ENCODE assay signal across 9 cellular contexts in the genomic region with DNA sequence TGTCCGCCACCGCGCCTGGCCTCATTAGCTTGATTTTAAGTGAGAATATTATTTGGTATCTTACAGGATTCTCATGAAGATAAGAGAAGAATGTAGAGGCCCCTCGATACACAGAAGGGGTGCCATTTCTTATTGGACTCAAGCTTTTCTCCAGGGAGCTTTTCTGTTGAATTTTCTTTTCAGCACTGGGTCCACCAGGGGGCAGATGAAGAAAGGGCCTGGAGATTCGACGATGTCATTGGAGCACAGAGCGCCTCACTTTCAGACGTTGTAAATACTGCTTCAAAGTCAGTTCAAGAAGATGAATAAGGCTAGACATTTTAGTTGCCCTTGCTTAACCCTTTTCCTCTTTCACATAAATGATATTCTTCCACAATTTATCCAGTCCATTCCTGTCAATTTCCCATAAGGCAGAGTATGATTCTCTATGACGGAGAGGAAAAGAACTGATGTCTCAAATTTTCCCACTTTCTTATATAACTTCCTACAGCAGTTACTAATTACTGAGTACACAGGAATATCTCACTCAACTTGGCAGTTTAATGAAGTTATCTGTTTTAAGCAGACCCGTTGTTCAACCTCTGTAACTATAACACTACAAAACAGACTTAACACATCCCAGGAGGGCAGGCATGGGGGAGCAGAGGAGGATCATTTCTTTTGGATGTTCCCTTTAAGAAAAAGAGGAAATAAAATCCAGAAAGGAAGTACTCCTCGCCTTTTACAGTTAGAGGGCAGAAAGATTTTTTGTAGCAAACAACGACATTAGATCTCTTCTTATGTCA. TPM values are rescaled to one million over a fixed set of nuclear protein-coding genes. Genes with fewer than 3 reads are reported as not detected.
DNase-seq lines count a peak whose midpoint lies in the region; ATAC-seq and TF ChIP-seq lines count a peak whose summit lies in the region.
"Had no signal": no experiment of that assay in that cellular context is flagged by ENCODE, and none has a peak within 500 bp of the region (broad histone marks: within the 10 kb centered on the region; RNA-seq: fewer than 3 reads in every experiment).

No MANE protein-coding gene starts in this region.

- no peaks in the 10 kb centered on the region for H3K36me3 ChIP-seq in CD8-positive, alpha-beta T cell (ENCODE audit: insufficient read depth, low read length)
- H3K36me3 ChIP-seq in skeletal muscle satellite cell (ENCODE audit: insufficient read depth, low read length) = no peaks in the 10 kb centered on the region

- H3K4me3 ChIP-seq in CD8-positive, alpha-beta T cell (ENCODE audit: low read depth, low read length) = no peak overlapping the region
- H3K4me3 ChIP-seq in skeletal muscle satellite cell (ENCODE audit: low read length) = no peak overlapping the region

- intact Hi-C loops in CD8-positive, alpha-beta T cell (cut with DNase I, micrococcal nuclease) = loop anchor here (1.0 to 5.0 kb wide), 15 partner anchors 12 to 1291 kb away; a partner anchor contains a TSS

- H3K27me3 ChIP-seq in CD8-positive, alpha-beta T cell (ENCODE audit: insufficient read depth, low read length) = no peaks in the 10 kb centered on the region
- H3K27me3 ChIP-seq in skeletal muscle satellite cell (ENCODE audit: control insufficient read depth, insufficient read depth, low read length) = no peaks in the 10 kb centered on the region

- no peak overlapping the region for H3K27ac ChIP-seq in CD8-positive, alpha-beta T cell (ENCODE audit: low read depth, low read length)

- H3K4me1 ChIP-seq in CD8-positive, alpha-beta T cell (ENCODE audit: insufficient read depth, low read length) = peaks cover 8% of the 10 kb centered on the region
- H3K4me1 ChIP-seq in skeletal muscle satellite cell (ENCODE audit: control insufficient read depth, insufficient read depth, low read length) = peaks cover 23% of the 10 kb centered on the region

- H3K9me3 Mint-ChIP-seq in CD8-positive, alpha-beta T cell = no peaks in the 10 kb centered on the region
- H3K9me3 Mint-ChIP-seq: T-helper 1 cell treated with Interleukin-12 subunit alpha and Interleukin-12 subunit beta and Interleukin-4 antibody, amounts not matched to agents 30 μg/mL and 1 μg/mL, for 36 hours had no signal

- H3K36me3 Mint-ChIP-seq in CD8-positive, alpha-beta T cell = no peaks in the 10 kb centered on the region

- POLR2A ChIA-PET in CD8-positive, alpha-beta T cell (lab: Charles Lee) = interaction anchor here (1.1 to 1.2 kb wide), 2 partner anchors 12 to 86 kb away, joined by 3 to 4 read pairs; a partner anchor contains a TSS

- H3K4me2 ChIP-seq in skeletal muscle satellite cell (ENCODE audit: low read length) = peak overlapping the region; percentile 56

- H3K9ac ChIP-seq in skeletal muscle satellite cell (ENCODE audit: low read depth, low read length) = peak overlapping the region; percentile 55

- peaks cover 16% of the 10 kb centered on the region for H3K4me1 Mint-ChIP-seq in CD8-positive, alpha-beta T cell (ENCODE audit: low read depth)

- peak; percentile 97 for ATAC-seq in CD8-positive, alpha-beta T cell
- ATAC-seq in GM21723 (IDR thresholded peaks at IDR 0.05; ENCODE audit: unreplicated experiment) = peak; percentile 68
- no peak for ATAC-seq in HG03039 (IDR thresholded peaks at IDR 0.05; ENCODE audit: unreplicated experiment)

- peak overlapping the region; percentile 78 for H3K27ac Mint-ChIP-seq in CD8-positive, alpha-beta T cell
- H3K27ac Mint-ChIP-seq: T-helper 1 cell treated with Interleukin-12 subunit alpha and Interleukin-12 subunit beta and Interleukin-4 antibody, amounts not matched to agents 30 μg/mL and 1 μg/mL, for 36 hours had no signal

- H3K27me3 Mint-ChIP-seq in CD8-positive, alpha-beta T cell (ENCODE audit: low read depth) = peaks cover 3% of the 10 kb centered on the region

- no peaks in the 10 kb centered on the region for H3K9me3 ChIP-seq in CD8-positive, alpha-beta T cell (ENCODE audit: low read length)
- no peaks in the 10 kb centered on the region for H3K9me3 ChIP-seq in skeletal muscle satellite cell (replicated peaks; ENCODE audit: low read length)

- TF ChIP-seq CTCF in CD8-positive, alpha-beta T cell (IDR thresholded peaks at IDR 0.05) = peak; percentile 68

- peak overlapping the region; percentile 53 for H3K4me3 Mint-ChIP-seq in CD8-positive, alpha-beta T cell
- H3K4me3 Mint-ChIP-seq: T-helper 1 cell treated with Interleukin-12 subunit alpha and Interleukin-12 subunit beta and Interleukin-4 antibody, amounts not matched to agents 30 μg/mL and 1 μg/mL, for 36 hours had no signal

- CTCF ChIA-PET in CD8-positive, alpha-beta T cell (lab: Charles Lee) = interaction anchor here (0.6 to 1.3 kb wide), 31 partner anchors 8 to 482 kb away, joined by 3 to 8 read pairs (median 3); a partner anchor contains a TSS

- peak; percentile 31 to 77 (median 74) for DNase-seq in CD8-positive, alpha-beta T cell
- DNase-seq in NCI-H146 (lab: John Stamatoyannopoulos, UW) (peak; percentile 35), T-helper 9 cell (peak; percentile 51), astrocyte of the hippocampus (ENCODE audit: low read depth, low spot score) (peak; percentile 87), hippocampal formation (lab: John Stamatoyannopoulos, UW) (peak; percentile 54 to 63)

RNA-seq across cellular contexts. Expression of a gene that starts 12.0 kb away (rescaled TPM):
- total RNA-seq in CD8-positive, alpha-beta T cell = 1 to 10 TPM; 3.4 TPM
- total RNA-seq in skeletal muscle satellite cell (2012; rRNA removed) = 9.6 TPM in 2 replicates

Comparison
In these comparisons a context has a peak if more than half of its experiments do, and no peak if none do; other contexts are left out.
1. DNase-seq: peak in every context shown above with its lines; median percentile 87 in astrocyte of the hippocampus; 74 in CD8-positive, alpha-beta T cell; 58 in hippocampal formation; 51 in T-helper 9 cell; 35 in NCI-H146.